Comparison of ENCODE assay signal across 1 cellular context in the genomic region with DNA sequence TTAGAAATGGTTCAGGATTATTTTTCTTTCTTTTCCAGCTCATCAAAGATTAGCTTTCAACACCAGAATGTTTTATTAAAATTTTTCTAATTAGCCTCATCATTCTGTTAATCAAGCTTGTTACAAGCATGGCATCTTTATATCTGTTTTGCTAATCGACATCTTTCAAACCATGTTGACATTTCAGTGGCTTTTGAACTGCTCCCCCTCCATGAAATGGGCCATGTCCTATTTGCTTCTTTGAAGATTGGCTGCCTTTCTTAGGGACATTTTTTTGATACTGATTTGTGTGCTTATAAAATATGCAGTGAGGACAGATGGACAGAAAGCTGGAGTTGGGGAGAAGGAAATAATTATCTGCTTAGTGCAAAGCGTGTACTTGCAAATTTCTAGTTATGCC.
TF ChIP-seq lines count a peak whose summit lies in the region.

No MANE protein-coding gene starts in this region.

TF ChIP-seq in IMR-90, 13 proteins besides CTCF, POLR2A, EP300 and RAD21:
- no peak for TF ChIP-seq CHD1 (IDR thresholded peaks at IDR 0.05; ENCODE audit: low read depth, low read length)
- TF ChIP-seq RCOR1 (IDR thresholded peaks at IDR 0.05; ENCODE audit: insufficient replicate concordance, low read length) = no peak
- TF ChIP-seq, protein P1, sequence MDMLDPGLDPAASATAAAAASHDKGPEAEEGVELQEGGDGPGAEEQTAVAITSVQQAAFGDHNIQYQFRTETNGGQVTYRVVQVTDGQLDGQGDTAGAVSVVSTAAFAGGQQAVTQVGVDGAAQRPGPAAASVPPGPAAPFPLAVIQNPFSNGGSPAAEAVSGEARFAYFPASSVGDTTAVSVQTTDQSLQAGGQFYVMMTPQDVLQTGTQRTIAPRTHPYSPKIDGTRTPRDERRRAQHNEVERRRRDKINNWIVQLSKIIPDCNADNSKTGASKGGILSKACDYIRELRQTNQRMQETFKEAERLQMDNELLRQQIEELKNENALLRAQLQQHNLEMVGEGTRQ (IDR thresholded peaks at IDR 0.05; ENCODE audit: low read depth, low read length) = no peak
- TF ChIP-seq BHLHE40 (IDR thresholded peaks at IDR 0.05; ENCODE audit: low read depth, low read length) = no peak
- no peak for TF ChIP-seq SMC3 (IDR thresholded peaks at IDR 0.05; ENCODE audit: low read depth, low read length)
- TF ChIP-seq MXI1 (IDR thresholded peaks at IDR 0.05; ENCODE audit: borderline replicate concordance, low read depth, low read length) = no peak
- no peak for TF ChIP-seq NFE2L2 (IDR thresholded peaks at IDR 0.05; ENCODE audit: low read depth, low read length)
TF ChIP-seq in IMR-90: peak in this region for 0.
